Comparison of ENCODE assay signal across 17 cellular contexts in genomic region chr3:6989608-6990291, GRCh38.
"Had no signal": no experiment of that assay in that cellular context is flagged by ENCODE, and none has a peak within 500 bp of the region (broad histone marks: within the 10 kb centered on the region; RNA-seq: fewer than 3 reads in every experiment).

No MANE protein-coding gene starts in this region.

- ATAC-seq: activated T-cell treated with anti-CD3 and anti-CD28 coated beads, Interleukin-2, amount 50 U/mL, for 4 hours; left ventricle myocardium superior; pancreas had no signal

- DNase-seq: activated B cell treated with CpG ODN at 0.5 μM for 24 hours; activated CD4-positive, alpha-beta T cell treated with anti-CD3 and anti-CD28 coated beads for 4 hours; activated CD4-positive, alpha-beta T cell treated with anti-CD3 and anti-CD28 coated beads, Interleukin-2, amount 50 U/mL, for 48 hours; activated CD8-positive, alpha-beta memory T cell treated with anti-CD3 and anti-CD28 coated beads, Interleukin-2, amount 50 U/mL, for 48 hours; activated naive CD4-positive, alpha-beta T cell; activated T-cell treated with anti-CD3 and anti-CD28 coated beads, Interleukin-2, amount 50 U/mL, for 4 hours; adrenal gland; brain microvascular endothelial cell; caudate nucleus; effector CD4-positive, alpha-beta T cell; erythroblast; foreskin fibroblast; immature natural killer cell; left ventricle myocardium superior; pancreas; psoas muscle; stimulated activated CD4-positive, alpha-beta T cell treated with anti-CD3 and anti-CD28 coated beads, Interleukin-12 subunit alpha, Interleukin-12 subunit beta, amount 100 ng/mL, for 4 hours had no signal
